1 cellular context compared by ENCODE assay signal in genomic region chr20:445514-446336, GRCh38.
TF ChIP-seq lines count a peak whose summit lies in the region.

No MANE protein-coding gene starts in this region.

TF ChIP-seq in GM23338, 12 proteins besides CTCF, POLR2A, EP300 and RAD21 (continued from another document):
- TF ChIP-seq REST (IDR thresholded peaks at IDR 0.05; ENCODE audit: unreplicated experiment) (no peak), ZNF114 (CRISPR knock-in tag; IDR thresholded peaks at IDR 0.05) (no peak), EZH2phosphoT487 (IDR thresholded peaks at IDR 0.05; ENCODE audit: unreplicated experiment) (no peak), POLR2AphosphoS5 (IDR thresholded peaks at IDR 0.05; ENCODE audit: low read depth) (no peak), ZNF331 (CRISPR knock-in tag; IDR thresholded peaks at IDR 0.05; ENCODE audit: low read depth) (no peak), NANOG (IDR thresholded peaks at IDR 0.05; ENCODE audit: borderline replicate concordance) (no peak)
